Comparison of ENCODE assay signal across 33 cellular contexts in the genomic region with DNA sequence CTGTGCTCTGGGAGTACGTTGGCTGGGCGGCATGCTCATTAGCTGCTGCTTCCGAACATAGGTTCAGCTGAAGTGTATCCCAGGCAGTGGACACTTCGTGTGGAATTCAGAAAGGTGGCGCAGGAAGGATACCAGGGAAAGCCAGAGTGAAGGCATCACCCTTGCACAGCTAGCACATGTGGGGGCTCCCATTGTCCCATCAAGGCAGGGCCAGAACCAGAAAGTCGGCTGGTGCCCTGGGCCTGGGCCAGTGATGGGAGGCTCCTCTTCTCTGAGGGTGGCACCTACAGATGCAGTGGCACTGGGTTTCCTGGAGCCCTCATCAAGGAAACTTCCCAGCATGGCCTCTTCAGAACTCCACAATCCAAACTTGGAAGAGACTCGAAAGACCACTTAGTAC. TPM values are rescaled to one million over a fixed set of nuclear protein-coding genes. Genes with fewer than 3 reads are reported as not detected.
DNase-seq lines count a peak whose midpoint lies in the region; ATAC-seq and TF ChIP-seq lines count a peak whose summit lies in the region.
"Had no signal": no experiment of that assay in that cellular context is flagged by ENCODE, and none has a peak within 500 bp of the region (broad histone marks: within the 10 kb centered on the region; RNA-seq: fewer than 3 reads in every experiment).

No MANE protein-coding gene starts in this region.

- H3K36me3 ChIP-seq in esophagus squamous epithelium = peaks cover 0 to 97% (median 15%) of the 10 kb centered on the region in 3 donors
- peaks cover 5 to 9% of the 10 kb centered on the region in 2 donors for H3K36me3 ChIP-seq in prostate gland
- peaks cover 0 to 25% of the 10 kb centered on the region in 2 donors for H3K36me3 ChIP-seq in vagina

- H3K4me3 ChIP-seq in esophagus squamous epithelium (no peak overlapping the region), prostate gland (no peak overlapping the region), vagina (no peak overlapping the region)
- H3K4me3 ChIP-seq: BLaER1 treated with 17β-estradiol and CSF1 and Interleukin-3, amounts not matched to agents 10 nM and 100 nM; lower lobe of right lung; transverse colon had no signal

- H3K9me3 ChIP-seq in T-helper 17 cell (ENCODE audit: control insufficient read depth, low read length, poor library complexity, severe bottlenecking) (no peaks in the 10 kb centered on the region), esophagus squamous epithelium (no peaks in the 10 kb centered on the region), prostate gland (no peaks in the 10 kb centered on the region), vagina (no peaks in the 10 kb centered on the region)
- H3K9me3 ChIP-seq: BLaER1 treated with 17β-estradiol and CSF1 and Interleukin-3, amounts not matched to agents 10 nM and 100 nM; lower lobe of right lung; transverse colon had no signal

- TF ChIP-seq POLR2A in esophagus squamous epithelium (IDR thresholded peaks at IDR 0.05) (no peak), prostate gland (IDR thresholded peaks at IDR 0.05) (no peak), vagina (IDR thresholded peaks at IDR 0.05) (no peak)

- 90 to 91% methylated on average over 5 to 7 of the region's 7 CpGs for WGBS in esophagus squamous epithelium, 2 donors
- 94% methylated on average over 7 of the region's 7 CpGs for WGBS in prostate gland

- H3K27ac ChIP-seq in esophagus squamous epithelium = peak overlapping the region in 3 of 4 donors; percentile 88 to 94 (median 88)
- H3K27ac ChIP-seq in prostate gland = peak overlapping the region; percentile 80 to 84
- peak overlapping the region; percentile 12 for H3K27ac ChIP-seq in vagina
- H3K27ac ChIP-seq: BLaER1 treated with 17β-estradiol and CSF1 and Interleukin-3, amounts not matched to agents 10 nM and 100 nM; epithelial cell of prostate; lower lobe of right lung had no signal

- H3K4me1 ChIP-seq in esophagus squamous epithelium (peaks cover 0 to 54% (median 10%) of the 10 kb centered on the region in 3 donors), prostate gland (replicated peaks) (peaks cover 22% of the 10 kb centered on the region), vagina (peaks cover 38% of the 10 kb centered on the region)

- H3K27ac Mint-ChIP-seq in T-helper 17 cell = peak overlapping the region; percentile 49
- H3K27ac Mint-ChIP-seq: stimulated activated naive CD8-positive, alpha-beta T cell treated with anti-CD3 and anti-CD28 coated beads, Interleukin-15, Interleukin-2, amounts not matched to agents 100 ng/mL and 50 ng/mL, for 24 hours had no signal

- H3K4me1 Mint-ChIP-seq in T-helper 17 cell = peaks cover 2% of the 10 kb centered on the region

- DNase-seq in T-helper 17 cell (no peak), esophagus squamous epithelium (lab: John Stamatoyannopoulos, UW) (no peak), prostate gland (ENCODE audit: low spot score) (no peak), vagina (ENCODE audit: extremely low spot score in 2 of 2) (no peak), kidney tubule cell (ENCODE audit: low spot score) (no peak), foreskin melanocyte (no peak), COR-L47 (lab: John Stamatoyannopoulos, UW) (no peak)
- DNase-seq: activated CD4-positive, alpha-beta T cell treated with anti-CD3 and anti-CD28 coated beads for 1 hour; activated effector memory CD4-positive, alpha-beta T cell treated with Interleukin-2 at 50 U/mL for 16 hours; activated T-cell treated with anti-CD3 and anti-CD28 coated beads for 4 hours; anterior cingulate cortex; DMS79 treated with DMSO at 0.1 percent for 48 hours; effector memory CD4-positive, alpha-beta T cell; GF-D8; Karpas-422; lower lobe of right lung; naive thymus-derived CD8-positive, alpha-beta T cell; NCI-H1417 treated with DMSO at 0.1 percent for 48 hours; NCI-H2081 treated with DMSO at 0.1 percent for 48 hours; NCI-H226; NCI-H526 treated with DMSO at 0.1 percent for 48 hours; occipital lobe; SHP77 treated with DMSO at 0.1 percent for 48 hours; small intestine; transverse colon had no signal

- no peak for ATAC-seq in T-helper 17 cell
- ATAC-seq: HCT116; lower lobe of right lung; naive thymus-derived CD8-positive, alpha-beta T cell had no signal

- H3K4me3 Mint-ChIP-seq in T-helper 17 cell = peak overlapping the region; percentile 36
- H3K4me3 Mint-ChIP-seq: activated naive CD8-positive, alpha-beta T cell; naive thymus-derived CD8-positive, alpha-beta T cell; stimulated activated naive CD8-positive, alpha-beta T cell treated with anti-CD3 and anti-CD28 coated beads, Interleukin-15, Interleukin-2, amounts not matched to agents 100 ng/mL and 50 ng/mL, for 24 hours had no signal

- intact Hi-C loops in esophagus squamous epithelium (cut with DNase I) = no loop called here
- intact Hi-C loops in prostate gland (cut with DNase I) = no loop called here
- intact Hi-C loops in vagina (cut with DNase I) = no loop called here

- no peaks in the 10 kb centered on the region for H3K27me3 Mint-ChIP-seq in T-helper 17 cell
- H3K27me3 Mint-ChIP-seq: activated naive CD8-positive, alpha-beta T cell; naive thymus-derived CD8-positive, alpha-beta T cell; stimulated activated naive CD8-positive, alpha-beta T cell treated with anti-CD3 and anti-CD28 coated beads, Interleukin-15, Interleukin-2, amounts not matched to agents 100 ng/mL and 50 ng/mL, for 24 hours had no signal

- TF ChIP-seq CTCF in esophagus squamous epithelium (IDR thresholded peaks at IDR 0.05) = no peak
- no peak for TF ChIP-seq CTCF in prostate gland (IDR thresholded peaks at IDR 0.05)
- TF ChIP-seq CTCF in vagina (IDR thresholded peaks at IDR 0.05) = no peak

- H3K36me3 Mint-ChIP-seq in T-helper 17 cell (ENCODE audit: low read depth) = peaks cover 2% of the 10 kb centered on the region

- H3K27me3 ChIP-seq in esophagus squamous epithelium (no peaks in the 10 kb centered on the region), prostate gland (replicated peaks; ENCODE audit: insufficient read depth) (no peaks in the 10 kb centered on the region), vagina (no peaks in the 10 kb centered on the region)
- H3K27me3 ChIP-seq: BLaER1 treated with 17β-estradiol and CSF1 and Interleukin-3, amounts not matched to agents 10 nM and 100 nM; transverse colon had no signal

RNA-seq across cellular contexts. Expression of a gene that starts 56.6 kb away (rescaled TPM):
- not detected for total RNA-seq in T-helper 17 cell
- total RNA-seq in esophagus squamous epithelium = not detected
- total RNA-seq in prostate gland = under 1 TPM in 1 of 2 donors, not detected in 1; 0.97 TPM
- total RNA-seq in vagina = not detected
- total RNA-seq: lower lobe of right lung; mononuclear cell; naive thymus-derived CD8-positive, alpha-beta T cell; renal cortical epithelial cell; T-helper 2 cell treated with Interferon-gamma antibody and Interleukin-4, amounts not matched to agents 100 ng/mL and 5 ng/mL, for 36 hours; transverse colon had no signal

Comparison
In these comparisons a context has a peak if more than half of its experiments do, and no peak if none do; other contexts are left out.
1. H3K27ac ChIP-seq: peak in every context shown above with its lines; median percentile 88 in esophagus squamous epithelium; 82 in prostate gland; 12 in vagina.